In genomic region chr1:207414606-207415108, GRCh38 we compare ENCODE assay signal across 10 cellular contexts. TPM values are rescaled to one million over a fixed set of nuclear protein-coding genes. Genes with fewer than 3 reads are reported as not detected.
DNase-seq lines count a peak whose midpoint lies in the region; ATAC-seq and TF ChIP-seq lines count a peak whose summit lies in the region.
"Had no signal": no experiment of that assay in that cellular context is flagged by ENCODE, and none has a peak within 500 bp of the region (broad histone marks: within the 10 kb centered on the region; RNA-seq: fewer than 3 reads in every experiment).

No MANE protein-coding gene starts in this region.

- H3K4me3 Mint-ChIP-seq in activated CD8-positive, alpha-beta T cell treated with anti-CD3 and anti-CD28 coated beads for 36 hours = no peak overlapping the region

- peak overlapping the region; percentile 65 for H3K4me2 ChIP-seq in BLaER1

- H3K27ac Mint-ChIP-seq in activated CD8-positive, alpha-beta T cell treated with anti-CD3 and anti-CD28 coated beads for 36 hours = no peak overlapping the region

- no peak overlapping the region for H3K27ac ChIP-seq in BLaER1
- H3K27ac ChIP-seq in effector memory CD4-positive, alpha-beta T cell (ENCODE audit: insufficient read depth, low read length, poor library complexity, severe bottlenecking) = no peak overlapping the region

- H3K27me3 ChIP-seq in BLaER1 = no peaks in the 10 kb centered on the region
- no peaks in the 10 kb centered on the region for H3K27me3 ChIP-seq in effector memory CD4-positive, alpha-beta T cell (replicated peaks; ENCODE audit: control insufficient read depth, insufficient read depth, low read length, poor library complexity, severe bottlenecking)

- TF ChIP-seq CTCF in activated CD8-positive, alpha-beta T cell treated with anti-CD3 and anti-CD28 coated beads for 36 hours (IDR thresholded peaks at IDR 0.05) = no peak

- H3K9me3 ChIP-seq in BLaER1 = peaks cover 6% of the 10 kb centered on the region
- no peaks in the 10 kb centered on the region for H3K9me3 ChIP-seq in effector memory CD4-positive, alpha-beta T cell (ENCODE audit: control insufficient read depth, low read length)

- no peaks in the 10 kb centered on the region for H3K36me3 ChIP-seq in BLaER1
- H3K36me3 ChIP-seq in effector memory CD4-positive, alpha-beta T cell (ENCODE audit: control insufficient read depth, insufficient read depth, low read length) = no peaks in the 10 kb centered on the region

- peaks cover 7% of the 10 kb centered on the region for H3K27me3 Mint-ChIP-seq in activated CD8-positive, alpha-beta T cell treated with anti-CD3 and anti-CD28 coated beads for 36 hours

- peaks cover 9% of the 10 kb centered on the region for H3K9me3 Mint-ChIP-seq in activated CD8-positive, alpha-beta T cell treated with anti-CD3 and anti-CD28 coated beads for 36 hours

- peaks cover 34% of the 10 kb centered on the region for H3K4me1 Mint-ChIP-seq in activated CD8-positive, alpha-beta T cell treated with anti-CD3 and anti-CD28 coated beads for 36 hours (ENCODE audit: low read depth)

- H3K9ac ChIP-seq in BLaER1 = no peak overlapping the region

- DNase-seq in activated CD8-positive, alpha-beta T cell treated with anti-CD3 and anti-CD28 coated beads for 36 hours = peak; percentile 84
- DNase-seq in effector memory CD4-positive, alpha-beta T cell = no peak
- no peak for DNase-seq in effector CD4-positive, alpha-beta T cell
- DNase-seq in sciatic nerve (ENCODE audit: low spot score) (no peak), kidney tubule cell (ENCODE audit: low spot score) (no peak)
- DNase-seq: SHP77 treated with DMSO at 0.1 percent for 48 hours had no signal

- H3K36me3 Mint-ChIP-seq in activated CD8-positive, alpha-beta T cell treated with anti-CD3 and anti-CD28 coated beads for 36 hours (ENCODE audit: low read depth) = no peaks in the 10 kb centered on the region

- H3K4me1 ChIP-seq in BLaER1 = peaks cover 23% of the 10 kb centered on the region
- no peaks in the 10 kb centered on the region for H3K4me1 ChIP-seq in effector memory CD4-positive, alpha-beta T cell (ENCODE audit: control insufficient read depth, insufficient read depth, low read length, poor library complexity, severe bottlenecking)

- H3K4me3 ChIP-seq in BLaER1 = no peak overlapping the region
- no peak overlapping the region for H3K4me3 ChIP-seq in effector memory CD4-positive, alpha-beta T cell (ENCODE audit: insufficient read depth, low read depth, low read length, poor library complexity, severe bottlenecking)
- H3K4me3 ChIP-seq: skin epidermis had no signal

- POLR2A ChIA-PET in activated CD8-positive, alpha-beta T cell treated with anti-CD3 and anti-CD28 coated beads for 36 hours (lab: Charles Lee) = interaction anchor here (1.5 kb wide), 1 partner anchor 78 kb away, joined by 3 read pairs; no protein-coding TSS in a partner anchor

- peak; percentile 92 for ATAC-seq in GM19351 (IDR thresholded peaks at IDR 0.05; ENCODE audit: unreplicated experiment)
- ATAC-seq in HG03175 (IDR thresholded peaks at IDR 0.05; ENCODE audit: unreplicated experiment) = peak; percentile 96
- peak; percentile 72 for ATAC-seq in activated CD8-positive, alpha-beta T cell treated with anti-CD3 and anti-CD28 coated beads for 36 hours
- ATAC-seq in sciatic nerve = no peak

- H4K20me1 ChIP-seq in BLaER1 = no peaks in the 10 kb centered on the region

- intact Hi-C loops in activated CD8-positive, alpha-beta T cell treated with anti-CD3 and anti-CD28 coated beads for 36 hours (cut with micrococcal nuclease) = loop anchor here (2.0 to 5.0 kb wide), 2 partner anchors 38 to 84 kb away; partner anchors contain the start of gene CR2
- intact Hi-C loops in sciatic nerve (cut with DNase I) = no loop called here

- CTCF ChIA-PET in activated CD8-positive, alpha-beta T cell treated with anti-CD3 and anti-CD28 coated beads for 36 hours (lab: Charles Lee) = interaction anchor here (1.0 to 1.8 kb wide), 2 partner anchors 10 to 330 kb away, joined by 3 to 7 read pairs; no protein-coding TSS in a partner anchor

RNA-seq across cellular contexts. Expression of gene CR2, which starts 39.5 kb away (rescaled TPM):
- total RNA-seq in activated CD8-positive, alpha-beta T cell treated with anti-CD3 and anti-CD28 coated beads for 36 hours = 1 to 10 TPM; 1.9 to 2.1 TPM
- 0.27 TPM for total RNA-seq in sciatic nerve
